20 cellular contexts compared by ENCODE assay signal in genomic region chr20:50211065-50211464, GRCh38. TPM values are rescaled to one million over a fixed set of nuclear protein-coding genes. Genes with fewer than 3 reads are reported as not detected.
DNase-seq lines count a peak whose midpoint lies in the region; ATAC-seq, FAIRE-seq and TF ChIP-seq lines count a peak whose summit lies in the region.
"Had no signal": no experiment of that assay in that cellular context is flagged by ENCODE, and none has a peak within 500 bp of the region (broad histone marks: within the 10 kb centered on the region; RNA-seq: fewer than 3 reads in every experiment).

No MANE protein-coding gene starts in this region.

- no peaks in the 10 kb centered on the region for H3K9me2 ChIP-seq in PC-9 (ENCODE audit: insufficient read depth)

- H3K9me3 ChIP-seq in HepG2 (ENCODE audit: low read length), result no peaks in the 10 kb centered on the region
- H3K9me3 ChIP-seq in right lobe of liver, result no peaks in the 10 kb centered on the region
- no peaks in the 10 kb centered on the region for H3K9me3 ChIP-seq in PC-9 (ENCODE audit: insufficient read depth, low read depth)
- H3K9me3 ChIP-seq in pancreas, result no peaks in the 10 kb centered on the region
- no peaks in the 10 kb centered on the region for H3K9me3 ChIP-seq in heart left ventricle

- POLR2A ChIA-PET in HepG2 (lab: Yijun Ruan, JAX) (interaction anchor here (0.9 kb wide), 1 partner anchor 17 kb away, joined by 3 read pairs; no protein-coding TSS in a partner anchor), PC-9 (lab: Charles Lee; ENCODE audit: unreplicated experiment) (interaction anchor here (1.1 kb wide), 1 partner anchor 45 kb away, joined by 4 read pairs; no protein-coding TSS in a partner anchor)

- no peaks in the 10 kb centered on the region for H3K36me3 ChIP-seq in HepG2 (replicated peaks in 1 of 2; ENCODE audit: control insufficient read depth in 1 of 2, insufficient read depth in 2 of 2, low read length in 2 of 2)
- H3K36me3 ChIP-seq in right lobe of liver, result no peaks in the 10 kb centered on the region
- no peaks in the 10 kb centered on the region for H3K36me3 ChIP-seq in PC-9 (ENCODE audit: low read depth)
- no peaks in the 10 kb centered on the region for H3K36me3 ChIP-seq in pancreas
- H3K36me3 ChIP-seq in heart left ventricle, result no peaks in the 10 kb centered on the region

- H3K4me1 Mint-ChIP-seq in mesothelial cell of epicardium, result peaks cover 22% of the 10 kb centered on the region

- TF ChIP-seq RAD21 in HepG2 (CRISPR knock-in tag; IDR thresholded peaks at IDR 0.05), result no peak

- H4K20me1 ChIP-seq in HepG2 (ENCODE audit: insufficient read depth, low read length), result no peaks in the 10 kb centered on the region
- no peaks in the 10 kb centered on the region for H4K20me1 ChIP-seq in PC-9 (ENCODE audit: insufficient read depth)

- no peak overlapping the region for H3K9ac ChIP-seq in HepG2 (ENCODE audit: insufficient read depth, low read depth, low read length)
- H3K9ac ChIP-seq: KMS-11 had no signal

- no peak for FAIRE-seq in HepG2 (lab: Jason Lieb, UNC)
- no peak for FAIRE-seq in pancreas (lab: Jason Lieb, UNC)
- FAIRE-seq: D721Med, GM12892, GM19239 had no signal

- H3K4me3 Mint-ChIP-seq in mesothelial cell of epicardium, result no peak overlapping the region
- H3K4me3 Mint-ChIP-seq: GM23338, IgD-negative memory B cell had no signal

- no peak overlapping the region for H3K4me2 ChIP-seq in HepG2 (ENCODE audit: low read depth, low read length)
- H3K4me2 ChIP-seq in PC-9, result no peak overlapping the region
- H3K4me2 ChIP-seq: GM23338, KMS-11 had no signal

- TF ChIP-seq POLR2A in HepG2 (IDR thresholded peaks at IDR 0.05; ENCODE audit: insufficient read depth in 1 of 2, low read depth in 2 of 2, low read length in 2 of 2) (no peak), right lobe of liver (IDR thresholded peaks at IDR 0.05) (no peak), heart left ventricle (IDR thresholded peaks at IDR 0.05) (no peak)

- DNase-seq in HepG2 (ENCODE audit: low spot score), result no peak
- DNase-seq in right lobe of liver, result no peak
- DNase-seq in PC-9, result no peak
- DNase-seq in pancreas, result no peak
- DNase-seq in heart left ventricle, result no peak
- DNase-seq in mesothelial cell of epicardium (ENCODE audit: low spot score in 2 of 2, unreplicated experiment in 2 of 2), result no peak
- DNase-seq: ACHN; CD4-positive, alpha-beta memory T cell; DMS153; DMS79 treated with DMSO at 0.1 percent for 48 hours; GDM1; H7 had no signal

- no peaks in the 10 kb centered on the region for H3K9me3 Mint-ChIP-seq in mesothelial cell of epicardium
- H3K9me3 Mint-ChIP-seq: GM23338, IgD-negative memory B cell had no signal

- H3K4me3 ChIP-seq in HepG2 (replicated peaks in 1 of 3; ENCODE audit: insufficient read depth in 1 of 3, low read depth in 2 of 3, low read length in 3 of 3) (no peak overlapping the region), right lobe of liver (no peak overlapping the region), PC-9 (no peak overlapping the region), pancreas (no peak overlapping the region), heart left ventricle (no peak overlapping the region)
- H3K4me3 ChIP-seq: GM23338 had no signal

- H3K27me3 ChIP-seq in HepG2 (ENCODE audit: control insufficient read depth in 1 of 2, insufficient read depth in 2 of 2, low read length in 2 of 2), result peaks cover 8 to 48% of the 10 kb centered on the region in 2 experiments; a peak in 4 of 5 replicates
- no peaks in the 10 kb centered on the region for H3K27me3 ChIP-seq in right lobe of liver
- no peaks in the 10 kb centered on the region for H3K27me3 ChIP-seq in PC-9 (ENCODE audit: insufficient read depth, low read depth)
- H3K27me3 ChIP-seq in pancreas, result no peaks in the 10 kb centered on the region
- no peaks in the 10 kb centered on the region for H3K27me3 ChIP-seq in heart left ventricle

- H3K79me2 ChIP-seq in HepG2 (ENCODE audit: insufficient read depth, low read length), result no peaks in the 10 kb centered on the region
- H3K79me2 ChIP-seq in PC-9 (ENCODE audit: low read depth), result no peaks in the 10 kb centered on the region

- H3F3A ChIP-seq in PC-9 (ENCODE audit: insufficient read depth, low read depth), result peaks cover 23% of the 10 kb centered on the region

- H3K27ac Mint-ChIP-seq in mesothelial cell of epicardium, result no peak overlapping the region
- H3K27ac Mint-ChIP-seq: GM23338, IgD-negative memory B cell had no signal

- no peak overlapping the region for H2AFZ ChIP-seq in HepG2 (ENCODE audit: low read length)
- H2AFZ ChIP-seq in PC-9, result no peak overlapping the region
- H2AFZ ChIP-seq: GM23338 had no signal

- CTCF ChIA-PET in HepG2 (lab: Yijun Ruan, JAX; ENCODE audit: low intra/inter-chr PET ratio, low total read pairs), result no interaction called here
- CTCF ChIA-PET in PC-9 (lab: Charles Lee), result no interaction called here

- ATAC-seq in HepG2 (no peak), right lobe of liver (no peak), pancreas (no peak), GM21529 (IDR thresholded peaks at IDR 0.05; ENCODE audit: unreplicated experiment) (no peak), heart left ventricle (no peak)
- ATAC-seq: GM23338 had no signal

- in situ Hi-C loops in HepG2 (cut with HindIII; ENCODE audit: extremely low pct_ligation_motif_present, low pct_unique_long_range_greater_than_20kb), result no loop called here

- 52% methylated on average over 5 of the region's 5 CpGs for WGBS in HepG2 (ENCODE audit: low lambda C conversion rate)
- WGBS in right lobe of liver (ENCODE audit: insufficient coverage, low coverage, low lambda C conversion rate, missing lambda C conversion rate), result 52% methylated on average over 5 of the region's 5 CpGs
- WGBS in pancreas, 2 donors, result 79 to 82% methylated on average over 5 of the region's 5 CpGs
- 78 to 85% (median 83%) methylated on average over 5 of the region's 5 CpGs for WGBS in heart left ventricle, 4 donors

- no peaks in the 10 kb centered on the region for H3K36me3 Mint-ChIP-seq in mesothelial cell of epicardium
- H3K36me3 Mint-ChIP-seq: CD4-positive, alpha-beta memory T cell; IgD-negative memory B cell had no signal

- BruUV-seq in HepG2 (replicated peaks; lab: Mats Ljungman, UMichigan), result no TSS peak
- BruUV-seq in PC-9 (replicated peaks; lab: Mats Ljungman, UMichigan), result no TSS peak

- H3K27ac ChIP-seq in HepG2 (ENCODE audit: extremely low read length, insufficient read depth, low read length), result no peak overlapping the region
- H3K27ac ChIP-seq in right lobe of liver, result no peak overlapping the region
- peak overlapping the region; percentile 48 for H3K27ac ChIP-seq in PC-9
- H3K27ac ChIP-seq in pancreas, result peak overlapping the region; percentile 46 to 78 (median 71)
- H3K27ac ChIP-seq in heart left ventricle, result no peak overlapping the region
- H3K27ac ChIP-seq: C4-2B, KMS-11 had no signal

- TF ChIP-seq EP300 in HepG2 (IDR thresholded peaks at IDR 0.05; ENCODE audit: low read depth in 2 of 2, low read length in 2 of 2), result no peak
- no peak for TF ChIP-seq EP300 in HepG2 (CRISPR knock-in tag; IDR thresholded peaks at IDR 0.05; ENCODE audit: borderline replicate concordance)

- H3K27me3 Mint-ChIP-seq in mesothelial cell of epicardium (ENCODE audit: low read depth), result no peaks in the 10 kb centered on the region

- TF ChIP-seq CTCF in HepG2 (CRISPR knock-in tag; IDR thresholded peaks at IDR 0.05) (no peak), right lobe of liver (IDR thresholded peaks at IDR 0.05) (no peak), PC-9 (conservative IDR thresholded peaks at IDR 0.05) (no peak), pancreas (IDR thresholded peaks at IDR 0.05) (no peak), heart left ventricle (IDR thresholded peaks at IDR 0.05) (no peak), mesothelial cell of epicardium (IDR thresholded peaks at IDR 0.05; ENCODE audit: unreplicated experiment) (no peak)

- H3K4me1 ChIP-seq in HepG2 (ENCODE audit: insufficient read depth, low read length) (peaks cover 41% of the 10 kb centered on the region), right lobe of liver (no peaks in the 10 kb centered on the region), PC-9 (replicated peaks; ENCODE audit: insufficient read depth) (peaks cover 39% of the 10 kb centered on the region), pancreas (peaks cover 21 to 25% (median 22%) of the 10 kb centered on the region in 3 donors), heart left ventricle (peaks cover 0 to 10% (median 0%) of the 10 kb centered on the region in 12 donors)

- intact Hi-C loops in HepG2 (cut with micrococcal nuclease; ENCODE audit: unreplicated experiment) (no loop called here), right lobe of liver (cut with DNase I) (no loop called here), PC-9 (cut with micrococcal nuclease; ENCODE audit: unreplicated experiment) (no loop called here), pancreas (cut with DNase I) (loop anchor here in 1 of 3 donors (10.0 kb wide), 1 partner anchor 174 kb away; no protein-coding TSS in a partner anchor), heart left ventricle (cut with DNase I) (loop anchor here in 1 of 10 donors (5.0 kb wide), 1 partner anchor 41 kb away; no protein-coding TSS in a partner anchor)

RNA-seq across cellular contexts. Expression of gene CEBPB, which starts 20.4 kb away (rescaled TPM):
- total RNA-seq in HepG2 (2016; rRNA removed; fragmentation: Illumina TruSeq; extraction: Trizol), result 12.1 and 18.5 TPM in 2 replicates
- 9.1 and 9.9 TPM in 2 replicates for total RNA-seq in HepG2 (2016; cell fraction: cytosol; rRNA removed; fragmentation: Illumina TruSeq; extraction: Trizol; ENCODE audit: low read depth)
- 11.0 and 17.4 TPM in 2 replicates for total RNA-seq in HepG2 (2016; cell fraction: insoluble cytoplasmic fraction; rRNA removed; fragmentation: Illumina TruSeq; extraction: Trizol)
- total RNA-seq in HepG2 (2016; cell fraction: membrane; rRNA removed; fragmentation: Illumina TruSeq; extraction: Trizol), result 19.9 and 21.0 TPM in 2 replicates
- 8.1 and 9.8 TPM in 2 replicates for total RNA-seq in HepG2 (2016; cell fraction: nucleus; rRNA removed; fragmentation: Illumina TruSeq; extraction: Trizol)
- polyA plus RNA-seq in HepG2 (2011; rRNA removed), result 28.2 and 43.0 TPM in 2 replicates
- polyA plus RNA-seq in HepG2 (2011; cell fraction: cytosol; rRNA removed), result 31.3 and 41.1 TPM in 2 replicates
- 47.8 and 49.8 TPM in 2 replicates for polyA plus RNA-seq in HepG2 (2011; cell fraction: nucleus; rRNA removed)
- polyA plus RNA-seq in HepG2 (2012), result 33.9 and 49.4 TPM in 2 replicates
- 8.7 and 9.3 TPM in 2 replicates for polyA plus RNA-seq in HepG2 (2016; cell fraction: cytosol; fragmentation: Illumina TruSeq; extraction: Trizol; ENCODE audit: low read depth)
- 24.7 and 26.6 TPM in 2 replicates for polyA plus RNA-seq in HepG2 (2016; cell fraction: insoluble cytoplasmic fraction; fragmentation: Illumina TruSeq; extraction: Trizol; ENCODE audit: low read depth)
- 16.8 and 19.0 TPM in 2 replicates for polyA plus RNA-seq in HepG2 (2016; cell fraction: membrane; fragmentation: Illumina TruSeq; extraction: Trizol; ENCODE audit: low read depth)
- 21.1 and 24.6 TPM in 2 replicates for polyA plus RNA-seq in HepG2 (2016; cell fraction: nucleus; fragmentation: Illumina TruSeq; extraction: Trizol; ENCODE audit: insufficient read depth, low read depth)
- 12.1 and 28.5 TPM in 2 replicates for polyA minus RNA-seq in HepG2 (2011; rRNA and poly(A)+ RNA removed; ENCODE audit: low replicate concordance)
- polyA minus RNA-seq in HepG2 (2011; cell fraction: cytosol; rRNA and poly(A)+ RNA removed), result 56.9 and 63.6 TPM in 2 replicates
- 21.4 and 26.7 TPM in 2 replicates for polyA minus RNA-seq in HepG2 (2011; cell fraction: nucleus; rRNA and poly(A)+ RNA removed)
- 100 to 1,000 TPM; 130 to 182 (median 152) TPM for total RNA-seq in right lobe of liver
- 112 and 117 TPM in 2 replicates for total RNA-seq in PC-9 (2021)
- total RNA-seq in pancreas, result 10 to 100 TPM; 18.9 to 83.4 (median 37.0) TPM
- polyA plus RNA-seq in pancreas, result 10 to 100 TPM; 10.9 to 16.0 TPM
- total RNA-seq in heart left ventricle, result 100 to 1,000 TPM in 1 of 9 donors, 10 to 100 TPM in 8; 30.2 to 122 (median 63.3) TPM
- polyA plus RNA-seq in heart left ventricle, result 10 to 100 TPM; 14.7 to 19.8 TPM
- 23.1 to 26.0 TPM (median 25.6 TPM) in 3 replicates for total RNA-seq in mesothelial cell of epicardium

RNA-seq across cellular contexts. Expression of gene PEDS1, which starts 57.5 kb away (rescaled TPM):
- total RNA-seq in HepG2 (2016; rRNA removed; fragmentation: Illumina TruSeq; extraction: Trizol) (21.4 and 30.5 TPM in 2 replicates), right lobe of liver (10 to 100 TPM in 5 of 6 experiments, 1 to 10 TPM in 1; 6.9 to 25.3 (median 13.7) TPM), PC-9 (2021) (34.8 and 37.7 TPM in 2 replicates), pancreas (1 to 10 TPM; 3.5 to 9.8 (median 6.1) TPM), heart left ventricle (10 to 100 TPM; 13.7 to 37.4 (median 23.6) TPM), mesothelial cell of epicardium (30.3 to 32.3 TPM (median 30.3 TPM) in 3 replicates)
- total RNA-seq in HepG2 (2016; cell fraction: cytosol; rRNA removed; fragmentation: Illumina TruSeq; extraction: Trizol; ENCODE audit: low read depth), result 17.9 and 19.8 TPM in 2 replicates
- 16.4 and 29.4 TPM in 2 replicates for total RNA-seq in HepG2 (2016; cell fraction: insoluble cytoplasmic fraction; rRNA removed; fragmentation: Illumina TruSeq; extraction: Trizol)
- total RNA-seq in HepG2 (2016; cell fraction: membrane; rRNA removed; fragmentation: Illumina TruSeq; extraction: Trizol), result 40.2 and 46.0 TPM in 2 replicates
- total RNA-seq in HepG2 (2016; cell fraction: nucleus; rRNA removed; fragmentation: Illumina TruSeq; extraction: Trizol), result 19.8 and 24.1 TPM in 2 replicates
- polyA plus RNA-seq in HepG2 (2011; rRNA removed) (93.9 and 105 TPM in 2 replicates), pancreas (10 to 100 TPM in 1 of 2 donors, 1 to 10 TPM in 1; 9.0 to 11.0 TPM), heart left ventricle (10 to 100 TPM; 28.4 to 35.3 TPM)
- polyA plus RNA-seq in HepG2 (2011; cell fraction: cytosol; rRNA removed), result 58.6 and 81.5 TPM in 2 replicates
- polyA plus RNA-seq in HepG2 (2011; cell fraction: nucleus; rRNA removed), result 45.3 and 46.9 TPM in 2 replicates
- 29.0 and 44.1 TPM in 2 replicates for polyA plus RNA-seq in HepG2 (2012)
- 31.6 and 35.7 TPM in 2 replicates for polyA plus RNA-seq in HepG2 (2016; cell fraction: cytosol; fragmentation: Illumina TruSeq; extraction: Trizol; ENCODE audit: low read depth)
- 33.1 and 37.1 TPM in 2 replicates for polyA plus RNA-seq in HepG2 (2016; cell fraction: insoluble cytoplasmic fraction; fragmentation: Illumina TruSeq; extraction: Trizol; ENCODE audit: low read depth)
- polyA plus RNA-seq in HepG2 (2016; cell fraction: membrane; fragmentation: Illumina TruSeq; extraction: Trizol; ENCODE audit: low read depth), result 65.7 and 67.3 TPM in 2 replicates
- polyA plus RNA-seq in HepG2 (2016; cell fraction: nucleus; fragmentation: Illumina TruSeq; extraction: Trizol; ENCODE audit: insufficient read depth, low read depth), result 60.4 and 64.9 TPM in 2 replicates
- polyA minus RNA-seq in HepG2 (2011; rRNA and poly(A)+ RNA removed; ENCODE audit: low replicate concordance), result 171 and 190 TPM in 2 replicates
- polyA minus RNA-seq in HepG2 (2011; cell fraction: cytosol; rRNA and poly(A)+ RNA removed), result 44.9 and 49.0 TPM in 2 replicates
- polyA minus RNA-seq in HepG2 (2011; cell fraction: nucleus; rRNA and poly(A)+ RNA removed), result 12.5 and 14.5 TPM in 2 replicates

Comparison
In these comparisons a context has a peak if more than half of its experiments do, and no peak if none do; other contexts are left out.
1. H3K27ac ChIP-seq: peak in PC-9 (single experiment) and pancreas (4 of 4); none in HepG2 (single experiment), right lobe of liver (0 of 3) and heart left ventricle (0 of 12).